ENCODE assay signal across 8 cellular contexts in the genomic region with DNA sequence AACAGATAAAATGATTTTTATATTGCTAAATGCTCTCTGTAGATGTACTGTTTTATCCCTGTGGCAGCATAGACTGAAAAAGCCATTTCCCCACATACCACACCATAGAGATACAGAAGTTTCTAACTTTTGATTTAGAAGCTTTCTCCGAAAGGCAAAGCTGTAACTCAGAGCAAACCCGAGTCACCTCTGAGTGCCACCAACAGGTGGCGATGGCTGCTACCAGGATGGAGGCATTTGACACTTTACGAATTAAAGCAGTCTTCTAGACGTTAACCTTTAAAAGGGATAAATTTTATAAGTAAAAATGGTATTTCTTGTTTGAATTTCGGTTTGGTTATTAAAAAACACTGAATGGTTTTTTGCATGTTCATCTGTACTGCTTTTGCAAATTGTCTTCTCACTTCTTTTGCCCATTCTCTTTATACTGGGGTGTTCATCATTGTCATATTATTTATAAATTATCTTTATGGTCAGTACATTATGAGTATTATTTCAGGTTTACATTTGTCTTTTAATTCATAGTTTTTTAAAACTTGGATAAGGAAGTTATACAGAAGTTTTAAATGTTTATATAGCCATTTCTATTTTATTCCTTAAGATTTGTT.
DNase-seq lines count a peak whose midpoint lies in the region; ATAC-seq and TF ChIP-seq lines count a peak whose summit lies in the region.

No MANE protein-coding gene starts in this region.

- H3K4me1 Mint-ChIP-seq in Caco-2 (ENCODE audit: low read depth, unreplicated experiment) (no peaks in the 10 kb centered on the region), natural killer cell (no peaks in the 10 kb centered on the region)

- POLR2A ChIA-PET in Caco-2 (lab: Charles Lee), result no interaction called here

- H3K4me3 Mint-ChIP-seq in Caco-2 (ENCODE audit: unreplicated experiment) (no peak overlapping the region), natural killer cell (no peak overlapping the region)

- no peaks in the 10 kb centered on the region for H3K4me1 ChIP-seq in Caco-2

- H3K9me3 Mint-ChIP-seq in Caco-2 (ENCODE audit: unreplicated experiment), result no peaks in the 10 kb centered on the region
- peaks cover 2 to 10% of the 10 kb centered on the region in 2 donors for H3K9me3 Mint-ChIP-seq in natural killer cell

- DNase-seq in Caco-2, result peak; percentile 46 to 53
- DNase-seq in HT-29 (ENCODE audit: low spot score), result peak; percentile 75
- peak; percentile 52 for DNase-seq in SK-N-DZ (ENCODE audit: low spot score)
- DNase-seq in fibroblast of mammary gland (ENCODE audit: low read depth), result peak; percentile 73
- DNase-seq in posterior cingulate gyrus, result peak in 7 of 10 donors; percentile 6 to 81 (median 17)
- no peak for DNase-seq in natural killer cell

- no peak overlapping the region for H3K27ac Mint-ChIP-seq in Caco-2 (ENCODE audit: unreplicated experiment)
- H3K27ac Mint-ChIP-seq in natural killer cell, result no peak overlapping the region

- no peaks in the 10 kb centered on the region for H3K36me3 ChIP-seq in Caco-2 (ENCODE audit: control insufficient read depth, insufficient read depth, low read length)

- H3K27me3 Mint-ChIP-seq in Caco-2 (ENCODE audit: insufficient read depth, unreplicated experiment) (no peaks in the 10 kb centered on the region), natural killer cell (ENCODE audit: low read depth in 2 of 2) (peaks cover 3 to 6% of the 10 kb centered on the region in 2 donors)

- H3K9me3 ChIP-seq in Caco-2, result no peaks in the 10 kb centered on the region

- intact Hi-C loops in Caco-2 (cut with micrococcal nuclease; ENCODE audit: unreplicated experiment), result loop anchor here (1.0 to 10.0 kb wide), 7 partner anchors 109 to 894 kb away; no protein-coding TSS in a partner anchor
- intact Hi-C loops in posterior cingulate gyrus (cut with DNase I), result loop anchor here (2.0 to 10.0 kb wide), 2 partner anchors 698 to 896 kb away; no protein-coding TSS in a partner anchor
- intact Hi-C loops in natural killer cell (cut with micrococcal nuclease), result no loop called here

- no peak overlapping the region for H3K4me3 ChIP-seq in Caco-2 (ENCODE audit: low read depth, low read length)
- H3K4me3 ChIP-seq in fibroblast of mammary gland (ENCODE audit: control insufficient read depth, low read depth, low read length), result no peak overlapping the region

- TF ChIP-seq CTCF in Caco-2 (IDR thresholded peaks at IDR 0.05; ENCODE audit: insufficient read depth in 1 of 2, low read depth in 1 of 2, low read length in 1 of 2, severe bottlenecking in 1 of 2, unreplicated experiment in 1 of 2), result peak; percentile 71 to 85
- TF ChIP-seq CTCF in fibroblast of mammary gland (conservative IDR thresholded peaks at IDR 0.05; ENCODE audit: control insufficient read depth, insufficient read depth, low read depth, low read length), result peak; percentile 98
- TF ChIP-seq CTCF in natural killer cell (IDR thresholded peaks at IDR 0.05), result no peak

- BruUV-seq in Caco-2 (replicated peaks; lab: Mats Ljungman, UMichigan), result no TSS peak

- H3K27me3 ChIP-seq in Caco-2 (replicated peaks; ENCODE audit: control insufficient read depth, insufficient read depth, low read length), result no peaks in the 10 kb centered on the region

- no peaks in the 10 kb centered on the region for H3K36me3 Mint-ChIP-seq in Caco-2 (ENCODE audit: insufficient read depth, unreplicated experiment)
- no peaks in the 10 kb centered on the region for H3K36me3 Mint-ChIP-seq in natural killer cell

- ATAC-seq in GM18858 (IDR thresholded peaks at IDR 0.05; ENCODE audit: unreplicated experiment), result peak; percentile 78
- no peak for ATAC-seq in natural killer cell
- no peak for ATAC-seq in HG03095 (IDR thresholded peaks at IDR 0.05; ENCODE audit: unreplicated experiment)

- CTCF ChIA-PET in Caco-2 (lab: Charles Lee), result interaction anchor here (0.5 to 0.9 kb wide), 3 partner anchors 15 to 140 kb away, joined by 3 read pairs; no protein-coding TSS in a partner anchor
